Comparison of ENCODE assay signal across 11 cellular contexts in the genomic region with DNA sequence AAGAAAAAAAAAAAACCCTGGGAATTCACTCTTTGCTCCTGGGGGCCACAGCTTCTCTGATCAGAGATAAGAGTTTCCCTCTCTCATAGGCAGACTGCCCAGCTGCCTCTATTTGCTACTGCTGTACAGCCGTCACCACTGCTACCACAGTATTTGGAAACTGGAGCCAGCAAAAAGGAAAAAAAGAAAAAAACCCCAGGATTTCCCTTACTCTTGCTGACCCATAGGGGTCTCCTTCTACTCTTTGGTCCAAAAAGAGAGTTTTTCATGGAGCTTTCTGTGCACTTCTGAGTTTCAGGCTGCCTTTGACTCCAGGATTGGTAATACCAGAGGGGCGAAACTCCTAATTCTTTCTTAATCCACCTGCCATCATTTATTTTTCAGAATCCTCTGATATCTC.
A peak's percentile ranks its signal among the peaks of the same experiment; 100 is the strongest.
DNase-seq lines count a peak whose midpoint lies in the region; ATAC-seq, FAIRE-seq and TF ChIP-seq lines count a peak whose summit lies in the region.
"Had no signal": no experiment of that assay in that cellular context is flagged by ENCODE, and none has a peak within 500 bp of the region (broad histone marks: within the 10 kb centered on the region; RNA-seq: fewer than 3 reads in every experiment).

No MANE protein-coding gene starts in this region.

- H3K27ac ChIP-seq in A549 = no peak overlapping the region
- H3K27ac ChIP-seq: prostate gland had no signal

- TF ChIP-seq POLR2A in A549 (IDR thresholded peaks at IDR 0.05; ENCODE audit: low read length) = no peak

- no peak overlapping the region for H3K4me2 ChIP-seq in A549

- 59% methylated on average over 2 of the region's 2 CpGs for WGBS in A549 (ENCODE audit: missing lambda C conversion rate)

- peak; percentile 43 to 47; a peak in 3 of 5 replicates for TF ChIP-seq RAD21 in A549 (conservative IDR thresholded peaks at IDR 0.05 in 1 of 2, IDR thresholded peaks at IDR 0.05 in 1 of 2)

- no peak for FAIRE-seq in A549 (lab: Jason Lieb, UNC)
- FAIRE-seq in GM19239 (lab: Jason Lieb, UNC) = no peak

- TF ChIP-seq CTCF in A549 (IDR thresholded peaks at IDR 0.05) (no peak), GM12872 (IDR thresholded peaks at IDR 0.05; ENCODE audit: insufficient read depth, low read depth, low read length) (peak; percentile 29; the same call in 2 of the 3 replicates), fibroblast of the aortic adventitia (IDR thresholded peaks at IDR 0.05; ENCODE audit: insufficient read depth, low read length) (peak; percentile 71)

- 0 out of 3 replicates have a peak, but pooled peaks cover 2% of the 10 kb centered on the region for H3K4me1 ChIP-seq in A549
- H3K4me1 ChIP-seq: Caco-2, prostate gland had no signal

- TF ChIP-seq EP300 in A549 (IDR thresholded peaks at IDR 0.05) = no peak

- no peaks in the 10 kb centered on the region for H3K9me3 ChIP-seq in A549
- H3K9me3 ChIP-seq: Caco-2, prostate gland had no signal

- no peak overlapping the region for H3K4me3 ChIP-seq in A549
- no peak overlapping the region for H3K4me3 ChIP-seq in fibroblast of the aortic adventitia (ENCODE audit: low read depth, low read length)
- H3K4me3 ChIP-seq: prostate gland had no signal

- ATAC-seq in A549 = peak; percentile 56 to 70; a peak in 5 of 6 replicates
- ATAC-seq in HG02759 (IDR thresholded peaks at IDR 0.05; ENCODE audit: unreplicated experiment) = no peak
- ATAC-seq in HG03097 (IDR thresholded peaks at IDR 0.05; ENCODE audit: low FRiP score, unreplicated experiment) = no peak
- ATAC-seq: activated T-helper 17 cell treated with anti-CD3 and anti-CD28 coated beads, Interleukin-2, amount 50 U/mL, for 72 hours had no signal

- CTCF ChIA-PET in A549 (lab: Yijun Ruan, JAX) = interaction anchor here (0.5 to 2.0 kb wide), 21 partner anchors 9 to 108 kb away, joined by 3 to 9 read pairs (median 4); a partner anchor contains a TSS

- POLR2A ChIA-PET in A549 (lab: Yijun Ruan, JAX) = no interaction called here

- peak in 1 of 2 experiments; percentile 22 for DNase-seq in A549 (ENCODE audit: low read depth in 1 of 2, low spot score in 1 of 2)
- peak; percentile 49 for DNase-seq in RKO (ENCODE audit: low spot score)
- peak; percentile 49 for DNase-seq in fibroblast of the aortic adventitia (ENCODE audit: low read depth)
- no peak for DNase-seq in NK-92 (lab: John Stamatoyannopoulos, UW; ENCODE audit: unreplicated experiment)
- DNase-seq in GM19239 (ENCODE audit: insufficient read length, low spot score) = no peak

TF ChIP-seq in A549, 52 proteins besides CTCF, POLR2A, EP300 and RAD21:
- TF ChIP-seq SMC3 (IDR thresholded peaks at IDR 0.05) (peak; percentile 27; the same call in 2 of the 3 replicates), PHF8 (IDR thresholded peaks at IDR 0.05; ENCODE audit: borderline replicate concordance, low read depth) (no peak)

Comparison
In these comparisons a context has a peak if more than half of its experiments do, and no peak if none do; other contexts are left out.
1. ATAC-seq: peak in A549 (2 of 2); none in HG02759 (single experiment) and HG03097 (single experiment).
2. DNase-seq: peak in RKO (single experiment) and fibroblast of the aortic adventitia (single experiment); none in NK-92 (single experiment) and GM19239 (single experiment).